In genomic region chr7:9983048-9983447, GRCh38 we compare ENCODE assay signal across 1 cellular context.
TF ChIP-seq lines count a peak whose summit lies in the region.

No MANE protein-coding gene starts in this region.

TF ChIP-seq in GM23338, 12 proteins besides CTCF, POLR2A, EP300 and RAD21 (continued from another document):
- TF ChIP-seq, protein P1, sequence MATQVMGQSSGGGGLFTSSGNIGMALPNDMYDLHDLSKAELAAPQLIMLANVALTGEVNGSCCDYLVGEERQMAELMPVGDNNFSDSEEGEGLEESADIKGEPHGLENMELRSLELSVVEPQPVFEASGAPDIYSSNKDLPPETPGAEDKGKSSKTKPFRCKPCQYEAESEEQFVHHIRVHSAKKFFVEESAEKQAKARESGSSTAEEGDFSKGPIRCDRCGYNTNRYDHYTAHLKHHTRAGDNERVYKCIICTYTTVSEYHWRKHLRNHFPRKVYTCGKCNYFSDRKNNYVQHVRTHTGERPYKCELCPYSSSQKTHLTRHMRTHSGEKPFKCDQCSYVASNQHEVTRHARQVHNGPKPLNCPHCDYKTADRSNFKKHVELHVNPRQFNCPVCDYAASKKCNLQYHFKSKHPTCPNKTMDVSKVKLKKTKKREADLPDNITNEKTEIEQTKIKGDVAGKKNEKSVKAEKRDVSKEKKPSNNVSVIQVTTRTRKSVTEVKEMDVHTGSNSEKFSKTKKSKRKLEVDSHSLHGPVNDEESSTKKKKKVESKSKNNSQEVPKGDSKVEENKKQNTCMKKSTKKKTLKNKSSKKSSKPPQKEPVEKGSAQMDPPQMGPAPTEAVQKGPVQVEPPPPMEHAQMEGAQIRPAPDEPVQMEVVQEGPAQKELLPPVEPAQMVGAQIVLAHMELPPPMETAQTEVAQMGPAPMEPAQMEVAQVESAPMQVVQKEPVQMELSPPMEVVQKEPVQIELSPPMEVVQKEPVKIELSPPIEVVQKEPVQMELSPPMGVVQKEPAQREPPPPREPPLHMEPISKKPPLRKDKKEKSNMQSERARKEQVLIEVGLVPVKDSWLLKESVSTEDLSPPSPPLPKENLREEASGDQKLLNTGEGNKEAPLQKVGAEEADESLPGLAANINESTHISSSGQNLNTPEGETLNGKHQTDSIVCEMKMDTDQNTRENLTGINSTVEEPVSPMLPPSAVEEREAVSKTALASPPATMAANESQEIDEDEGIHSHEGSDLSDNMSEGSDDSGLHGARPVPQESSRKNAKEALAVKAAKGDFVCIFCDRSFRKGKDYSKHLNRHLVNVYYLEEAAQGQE (IDR thresholded peaks at IDR 0.05; ENCODE audit: unreplicated experiment), result no peak
- TF ChIP-seq, protein P2, sequence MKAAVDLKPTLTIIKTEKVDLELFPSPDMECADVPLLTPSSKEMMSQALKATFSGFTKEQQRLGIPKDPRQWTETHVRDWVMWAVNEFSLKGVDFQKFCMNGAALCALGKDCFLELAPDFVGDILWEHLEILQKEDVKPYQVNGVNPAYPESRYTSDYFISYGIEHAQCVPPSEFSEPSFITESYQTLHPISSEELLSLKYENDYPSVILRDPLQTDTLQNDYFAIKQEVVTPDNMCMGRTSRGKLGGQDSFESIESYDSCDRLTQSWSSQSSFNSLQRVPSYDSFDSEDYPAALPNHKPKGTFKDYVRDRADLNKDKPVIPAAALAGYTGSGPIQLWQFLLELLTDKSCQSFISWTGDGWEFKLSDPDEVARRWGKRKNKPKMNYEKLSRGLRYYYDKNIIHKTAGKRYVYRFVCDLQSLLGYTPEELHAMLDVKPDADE (IDR thresholded peaks at IDR 0.05), result no peak
- TF ChIP-seq STAT1 (IDR thresholded peaks at IDR 0.05; ENCODE audit: unreplicated experiment) (no peak), JUNB (IDR thresholded peaks at IDR 0.05; ENCODE audit: unreplicated experiment) (no peak)
